Comparison of ENCODE assay signal across 8 cellular contexts in the genomic region with DNA sequence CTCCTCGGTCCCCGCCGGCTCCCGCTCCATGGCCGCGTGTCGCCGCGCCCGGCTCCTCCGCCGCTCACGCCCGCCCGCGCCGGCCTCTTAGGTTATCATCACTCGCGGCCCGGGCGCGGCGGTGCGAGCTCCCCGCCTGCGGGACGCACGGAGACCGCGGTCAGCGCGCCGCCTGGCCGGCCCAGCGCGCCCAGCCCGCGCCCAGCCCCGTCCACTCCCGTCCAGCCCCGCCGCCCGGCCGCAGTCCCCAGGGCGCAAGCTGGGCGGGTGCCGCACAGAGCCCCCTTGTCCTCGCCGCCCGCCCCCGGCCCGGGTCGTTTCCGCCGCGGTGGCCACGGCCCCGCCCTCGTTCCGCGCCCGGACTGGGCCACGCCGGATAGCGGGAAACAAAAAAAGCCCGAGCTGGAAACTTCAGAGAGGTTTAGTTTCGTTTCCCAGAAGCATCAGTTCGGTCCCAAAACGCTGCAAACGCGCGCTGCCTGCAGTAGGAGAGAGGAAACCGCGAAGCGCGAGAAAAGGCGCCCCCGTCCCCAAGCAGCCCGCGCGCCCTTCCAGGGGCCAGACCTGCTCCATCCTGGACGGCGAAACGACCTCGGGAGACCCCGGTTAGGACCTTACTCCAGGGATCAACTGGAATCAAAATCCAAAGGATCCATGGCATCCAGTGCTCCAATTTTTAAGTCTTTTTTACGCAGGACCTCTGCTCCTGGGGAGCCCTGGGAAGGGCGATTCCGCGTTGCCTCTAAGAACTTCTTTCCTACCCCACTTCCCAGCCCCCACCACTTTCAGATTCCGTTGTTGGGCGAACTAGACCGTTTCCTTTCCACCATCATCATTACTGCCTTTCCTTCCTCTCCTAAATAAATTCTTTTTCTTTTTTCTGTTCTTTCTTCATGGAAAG. TPM values are rescaled to one million over a fixed set of nuclear protein-coding genes. Genes with fewer than 3 reads are reported as not detected.
DNase-seq lines count a peak whose midpoint lies in the region; TF ChIP-seq lines count a peak whose summit lies in the region.

A gene with protein sequence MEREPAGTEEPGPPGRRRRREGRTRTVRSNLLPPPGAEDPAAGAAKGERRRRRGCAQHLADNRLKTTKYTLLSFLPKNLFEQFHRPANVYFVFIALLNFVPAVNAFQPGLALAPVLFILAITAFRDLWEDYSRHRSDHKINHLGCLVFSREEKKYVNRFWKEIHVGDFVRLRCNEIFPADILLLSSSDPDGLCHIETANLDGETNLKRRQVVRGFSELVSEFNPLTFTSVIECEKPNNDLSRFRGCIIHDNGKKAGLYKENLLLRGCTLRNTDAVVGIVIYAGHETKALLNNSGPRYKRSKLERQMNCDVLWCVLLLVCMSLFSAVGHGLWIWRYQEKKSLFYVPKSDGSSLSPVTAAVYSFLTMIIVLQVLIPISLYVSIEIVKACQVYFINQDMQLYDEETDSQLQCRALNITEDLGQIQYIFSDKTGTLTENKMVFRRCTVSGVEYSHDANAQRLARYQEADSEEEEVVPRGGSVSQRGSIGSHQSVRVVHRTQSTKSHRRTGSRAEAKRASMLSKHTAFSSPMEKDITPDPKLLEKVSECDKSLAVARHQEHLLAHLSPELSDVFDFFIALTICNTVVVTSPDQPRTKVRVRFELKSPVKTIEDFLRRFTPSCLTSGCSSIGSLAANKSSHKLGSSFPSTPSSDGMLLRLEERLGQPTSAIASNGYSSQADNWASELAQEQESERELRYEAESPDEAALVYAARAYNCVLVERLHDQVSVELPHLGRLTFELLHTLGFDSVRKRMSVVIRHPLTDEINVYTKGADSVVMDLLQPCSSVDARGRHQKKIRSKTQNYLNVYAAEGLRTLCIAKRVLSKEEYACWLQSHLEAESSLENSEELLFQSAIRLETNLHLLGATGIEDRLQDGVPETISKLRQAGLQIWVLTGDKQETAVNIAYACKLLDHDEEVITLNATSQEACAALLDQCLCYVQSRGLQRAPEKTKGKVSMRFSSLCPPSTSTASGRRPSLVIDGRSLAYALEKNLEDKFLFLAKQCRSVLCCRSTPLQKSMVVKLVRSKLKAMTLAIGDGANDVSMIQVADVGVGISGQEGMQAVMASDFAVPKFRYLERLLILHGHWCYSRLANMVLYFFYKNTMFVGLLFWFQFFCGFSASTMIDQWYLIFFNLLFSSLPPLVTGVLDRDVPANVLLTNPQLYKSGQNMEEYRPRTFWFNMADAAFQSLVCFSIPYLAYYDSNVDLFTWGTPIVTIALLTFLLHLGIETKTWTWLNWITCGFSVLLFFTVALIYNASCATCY (N-terminal part only) (minus strand): TSS at position 261 of the 901 bp plus-strand sequence. CDS start 231 bp downstream, at position 30.

- H3K18ac ChIP-seq in mesenchymal stem cell (ENCODE audit: low read depth in 1 of 2, low read length in 2 of 2) = no peak within 1 kb of the TSS

- no peak within 1 kb of the TSS for H2BK15ac ChIP-seq in mesenchymal stem cell (ENCODE audit: low read depth, poor library complexity, severe bottlenecking)

- H4K8ac ChIP-seq in mesenchymal stem cell (ENCODE audit: low read length) = no peak within 1 kb of the TSS

- H4K91ac ChIP-seq in mesenchymal stem cell (ENCODE audit: low read length) = no peak within 1 kb of the TSS

- H3K4me1 ChIP-seq in mesenchymal stem cell (ENCODE audit: control insufficient read depth, insufficient read depth, low read depth, low read length) = peaks cover 39% of the 10 kb centered on the region

- H2BK120ac ChIP-seq in mesenchymal stem cell (ENCODE audit: low read depth, low read length) = no peak within 1 kb of the TSS

- DNase-seq in ELR (ENCODE audit: low read depth) = peak; percentile 2
- DNase-seq in dermis blood vessel endothelial cell = peak; percentile 1
- DNase-seq in mesenchymal stem cell = peak; percentile 8
- DNase-seq in nucleus accumbens (lab: John Stamatoyannopoulos, UW) = no peak
- DNase-seq in NCI-H1694 (lab: John Stamatoyannopoulos, UW) = no peak
- DNase-seq in HT-29 (ENCODE audit: low spot score) = no peak

- H3K27ac ChIP-seq in VCaP (peak within 1 kb of the TSS; percentile 66), mesenchymal stem cell (ENCODE audit: low read length, poor library complexity, severe bottlenecking) (peak within 1 kb of the TSS; percentile 31)

- H3K4me3 ChIP-seq in mesenchymal stem cell (ENCODE audit: insufficient read depth in 1 of 2, low read depth in 1 of 2, low read length in 2 of 2) = peak within 1 kb of the TSS; percentile 76 to 80

- H3K79me1 ChIP-seq in mesenchymal stem cell (replicated peaks; ENCODE audit: low read length, poor library complexity, severe bottlenecking) = peaks cover 11% of the 10 kb centered on the region

- H2AK5ac ChIP-seq in mesenchymal stem cell (ENCODE audit: low read length, severe bottlenecking) = peak within 1 kb of the TSS; percentile 14

- peak within 1 kb of the TSS; percentile 67 for H3K9ac ChIP-seq in mesenchymal stem cell (ENCODE audit: low read length)

- WGBS in mesenchymal stem cell = 2% methylated on average over 86 of the region's 93 CpGs

- no peak within 1 kb of the TSS for H3K4ac ChIP-seq in mesenchymal stem cell (ENCODE audit: low read depth in 1 of 2, low read length in 2 of 2)

- no peak within 1 kb of the TSS for H2BK5ac ChIP-seq in mesenchymal stem cell (ENCODE audit: low read depth, low read length, poor library complexity, severe bottlenecking)

- H3K27me3 ChIP-seq in mesenchymal stem cell (ENCODE audit: control insufficient read depth in 1 of 2, insufficient read depth in 1 of 2, low read length in 2 of 2) = peaks cover 0 to 11% of the 10 kb centered on the region in 2 experiments

- H3K27me3 Mint-ChIP-seq in stimulated activated naive CD8-positive, alpha-beta T cell treated with anti-CD3 and anti-CD28 coated beads, Interleukin-15, Interleukin-2, amounts not matched to agents 100 ng/mL and 50 ng/mL, for 24 hours = peaks cover 9% of the 10 kb centered on the region

- H3K4me2 ChIP-seq in mesenchymal stem cell (ENCODE audit: low read length, poor library complexity, severe bottlenecking) = peak within 1 kb of the TSS; percentile 92

- H3K9me3 Mint-ChIP-seq in stimulated activated naive CD8-positive, alpha-beta T cell treated with anti-CD3 and anti-CD28 coated beads, Interleukin-15, Interleukin-2, amounts not matched to agents 100 ng/mL and 50 ng/mL, for 24 hours = no peaks in the 10 kb centered on the region

- H3K36me3 ChIP-seq in mesenchymal stem cell (ENCODE audit: control insufficient read depth in 1 of 2, insufficient read depth in 2 of 2, low read depth in 1 of 2, low read length in 2 of 2) = peaks cover 0 to 4% of the 10 kb centered on the region in 2 experiments

- peaks cover 17% of the 10 kb centered on the region for H3K36me3 Mint-ChIP-seq in stimulated activated naive CD8-positive, alpha-beta T cell treated with anti-CD3 and anti-CD28 coated beads, Interleukin-15, Interleukin-2, amounts not matched to agents 100 ng/mL and 50 ng/mL, for 24 hours (ENCODE audit: low read depth)

- no peaks in the 10 kb centered on the region for H3K9me3 ChIP-seq in mesenchymal stem cell (ENCODE audit: control insufficient read depth, low read length)

- TF ChIP-seq CTCF in VCaP (conservative IDR thresholded peaks at IDR 0.05) = no peak

- peak within 1 kb of the TSS; percentile 89 for H3K4me3 Mint-ChIP-seq in stimulated activated naive CD8-positive, alpha-beta T cell treated with anti-CD3 and anti-CD28 coated beads, Interleukin-15, Interleukin-2, amounts not matched to agents 100 ng/mL and 50 ng/mL, for 24 hours

- H2AFZ ChIP-seq in mesenchymal stem cell (ENCODE audit: low read depth, low read length) = no peak within 1 kb of the TSS

- peak within 1 kb of the TSS; percentile 88 for H3K27ac Mint-ChIP-seq in stimulated activated naive CD8-positive, alpha-beta T cell treated with anti-CD3 and anti-CD28 coated beads, Interleukin-15, Interleukin-2, amounts not matched to agents 100 ng/mL and 50 ng/mL, for 24 hours

- H3K14ac ChIP-seq in mesenchymal stem cell (ENCODE audit: low read length in 2 of 2) = no peak within 1 kb of the TSS

- peaks cover 36% of the 10 kb centered on the region for H3K4me1 Mint-ChIP-seq in stimulated activated naive CD8-positive, alpha-beta T cell treated with anti-CD3 and anti-CD28 coated beads, Interleukin-15, Interleukin-2, amounts not matched to agents 100 ng/mL and 50 ng/mL, for 24 hours (ENCODE audit: low read depth)

- no peak within 1 kb of the TSS for H3K23ac ChIP-seq in mesenchymal stem cell (ENCODE audit: low read length in 2 of 2)

- H2BK12ac ChIP-seq in mesenchymal stem cell (ENCODE audit: low read length in 2 of 2) = no peak within 1 kb of the TSS

RNA-seq across cellular contexts. Expression of the gene that starts here (rescaled TPM):
- 0.05 and 0.17 TPM in 2 replicates for total RNA-seq in dermis blood vessel endothelial cell
- polyA plus RNA-seq in mesenchymal stem cell (2013, experiment 1 of 2) = 0.04 TPM
- 0.03 TPM for polyA plus RNA-seq in mesenchymal stem cell (2013, experiment 2 of 2)
- not detected in 2 replicates for total RNA-seq in HT-29 (2014; rRNA removed; shearing (Covaris generic))

Comparison
In these comparisons a context has a peak if more than half of its experiments do, and no peak if none do; other contexts are left out.
1. Peak in DNase-seq in dermis blood vessel endothelial cell; RNA of the gene not detected or under 1 TPM.
2. DNase-seq: peak in ELR (single experiment) and mesenchymal stem cell (single experiment); none in nucleus accumbens (0 of 56), NCI-H1694 (single experiment) and HT-29 (single experiment).